8 cellular contexts compared by ENCODE assay signal in genomic region chr1:99766378-99766800, GRCh38. TPM values are rescaled to one million over a fixed set of nuclear protein-coding genes. Genes with fewer than 3 reads are reported as not detected.
A peak's percentile ranks its signal among the peaks of the same experiment; 100 is the strongest.
DNase-seq lines count a peak whose midpoint lies in the region; ATAC-seq, FAIRE-seq and TF ChIP-seq lines count a peak whose summit lies in the region.

Gene FRRS1 (minus strand): TSS chr1:99766635. CDS start chr1:99748768, 17,867 bp downstream.

- TF ChIP-seq CTCF in WI38 (IDR thresholded peaks at IDR 0.05; ENCODE audit: low read depth, low read length) (no peak), endothelial cell of umbilical vein (IDR thresholded peaks at IDR 0.05; ENCODE audit: extremely low read depth in 1 of 2, insufficient read depth in 1 of 2, low read depth in 1 of 2, low read length in 2 of 2) (no peak)

- H3K4me2 ChIP-seq in endothelial cell of umbilical vein (ENCODE audit: insufficient read depth, low read length) (peak within 1 kb of the TSS; percentile 97), mesendoderm (ENCODE audit: low read length) (peak within 1 kb of the TSS; percentile 99)

- H3K56ac ChIP-seq in mesendoderm (ENCODE audit: low read length) = peak within 1 kb of the TSS; percentile 98

- H3K9me1 ChIP-seq in endothelial cell of umbilical vein (replicated peaks; ENCODE audit: control insufficient read depth, extremely low read depth, insufficient read depth, low read length) = no peaks in the 10 kb centered on the region

- H3K79me2 ChIP-seq in endothelial cell of umbilical vein (ENCODE audit: control insufficient read depth, insufficient read depth, low read length) (no peaks in the 10 kb centered on the region), mesendoderm (ENCODE audit: control insufficient read depth, insufficient read depth, low read length) (no peaks in the 10 kb centered on the region)

- H3K27ac ChIP-seq in endothelial cell of umbilical vein (ENCODE audit: insufficient read depth, low read depth, low read length) (no peak within 1 kb of the TSS), mesendoderm (ENCODE audit: low read depth, low read length) (peak within 1 kb of the TSS; percentile 83), thymus (ENCODE audit: low read depth) (peak within 1 kb of the TSS; percentile 55)

- H2AFZ ChIP-seq in endothelial cell of umbilical vein (ENCODE audit: low read depth, low read length) = peak within 1 kb of the TSS; percentile 97

- H3K27me3 ChIP-seq in endothelial cell of umbilical vein (ENCODE audit: control insufficient read depth in 2 of 2, insufficient read depth in 2 of 2, low read length in 2 of 2) (peaks cover 0 to 8% of the 10 kb centered on the region in 2 experiments), mesendoderm (ENCODE audit: insufficient read depth, low read length, poor library complexity) (no peaks in the 10 kb centered on the region), thymus (ENCODE audit: control insufficient read depth, insufficient read depth) (no peaks in the 10 kb centered on the region)

- peak within 1 kb of the TSS; percentile 47 for H4K5ac ChIP-seq in mesendoderm (ENCODE audit: low read length)

- POLR2A ChIA-PET in endothelial cell of umbilical vein (lab: Charles Lee) = interaction anchor here (0.5 kb wide), 1 partner anchor 85 kb away, joined by 4 read pairs; no protein-coding TSS in a partner anchor

- CTCF ChIA-PET in endothelial cell of umbilical vein (lab: Charles Lee) = interaction anchor here (1.1 to 1.7 kb wide), 6 partner anchors 9 to 973 kb away, joined by 3 to 7 read pairs (median 5); no protein-coding TSS in a partner anchor

- H4K8ac ChIP-seq in mesendoderm (ENCODE audit: low read depth, low read length) = no peak within 1 kb of the TSS

- ATAC-seq in GM19023 (IDR thresholded peaks at IDR 0.05; ENCODE audit: unreplicated experiment) (peak; percentile 94), HG03103 (IDR thresholded peaks at IDR 0.05; ENCODE audit: low read depth, unreplicated experiment) (peak; percentile 87)

- peak; percentile 66 for FAIRE-seq in endothelial cell of umbilical vein (lab: Jason Lieb, UNC)

- dilution Hi-C loops in endothelial cell of umbilical vein (cut with MboI; ENCODE audit: extremely low pct_ligation_motif_present, low sequenced_read_pairs) = no loop called here

- peak; percentile 81 for DNase-seq in CMK (ENCODE audit: low read depth)
- DNase-seq in NCI-H2196 (lab: John Stamatoyannopoulos, UW; ENCODE audit: unreplicated experiment) = peak; percentile 41
- peak; percentile 60 for DNase-seq in endothelial cell of umbilical vein (ENCODE audit: low read depth, low spot score)
- peak; percentile 91 for DNase-seq in mesendoderm

- no peak for TF ChIP-seq POLR2A in endothelial cell of umbilical vein (IDR thresholded peaks at IDR 0.05; ENCODE audit: low read depth, low read length)

- peaks cover 4% of the 10 kb centered on the region for H3K4me1 ChIP-seq in endothelial cell of umbilical vein (ENCODE audit: control insufficient read depth, extremely low read depth, insufficient read depth, low read length)
- peaks cover 6% of the 10 kb centered on the region for H3K4me1 ChIP-seq in mesendoderm (ENCODE audit: control insufficient read depth, low read depth, low read length)
- no peaks in the 10 kb centered on the region for H3K4me1 ChIP-seq in thymus (ENCODE audit: control insufficient read depth, insufficient read depth, low read length)

- H2BK120ac ChIP-seq in mesendoderm (ENCODE audit: low read depth, low read length) = no peak within 1 kb of the TSS

- H2AK5ac ChIP-seq in mesendoderm (ENCODE audit: low read length) = no peak within 1 kb of the TSS

- H3K4ac ChIP-seq in mesendoderm (ENCODE audit: low read depth, low read length) = no peak within 1 kb of the TSS

- intact Hi-C loops in endothelial cell of umbilical vein (cut with micrococcal nuclease) = no loop called here

- H3K9ac ChIP-seq in endothelial cell of umbilical vein (replicated peaks; ENCODE audit: extremely low read depth, insufficient read depth, low read length) = peak within 1 kb of the TSS; percentile 79
- peak within 1 kb of the TSS; percentile 92 for H3K9ac ChIP-seq in mesendoderm (ENCODE audit: low read length)

- H3K79me1 ChIP-seq in mesendoderm (ENCODE audit: low read length) = no peaks in the 10 kb centered on the region

- no CpG with 5 or more reads among the region's 10 CpGs for WGBS in mesendoderm (ENCODE audit: extremely low coverage, insufficient coverage, low lambda C conversion rate)
- 1% methylated on average over 10 of the region's 10 CpGs for WGBS in thymus

- no peak within 1 kb of the TSS for H2BK15ac ChIP-seq in mesendoderm (replicated peaks; ENCODE audit: low read depth)

- H3K18ac ChIP-seq in mesendoderm (ENCODE audit: low read length) = peak within 1 kb of the TSS; percentile 39

- H2BK5ac ChIP-seq in mesendoderm (ENCODE audit: low read length) = peak within 1 kb of the TSS; percentile 74

- H3K4me3 ChIP-seq in WI38 (ENCODE audit: low read depth, low read length) = peak within 1 kb of the TSS; percentile 52
- peak within 1 kb of the TSS; percentile 41 to 87 (median 59) for H3K4me3 ChIP-seq in endothelial cell of umbilical vein (replicated peaks in 1 of 3; ENCODE audit: insufficient read depth in 1 of 3, low read depth in 1 of 3, low read length in 3 of 3)
- H3K4me3 ChIP-seq in mesendoderm (ENCODE audit: low read length) = peak within 1 kb of the TSS; percentile 92
- peak within 1 kb of the TSS; percentile 54 for H3K4me3 ChIP-seq in thymus (ENCODE audit: low read length)

- BruUV-seq in endothelial cell of umbilical vein (replicated peaks; lab: Mats Ljungman, UMichigan) = no TSS peak

- no peaks in the 10 kb centered on the region for H4K20me1 ChIP-seq in endothelial cell of umbilical vein (replicated peaks; ENCODE audit: control insufficient read depth, extremely low read depth, insufficient read depth, low read length)

- H3K9me3 ChIP-seq in endothelial cell of umbilical vein (replicated peaks; ENCODE audit: control insufficient read depth, insufficient read depth, low read length) (no peaks in the 10 kb centered on the region), thymus (ENCODE audit: control insufficient read depth) (no peaks in the 10 kb centered on the region)

- H3K23ac ChIP-seq in mesendoderm (ENCODE audit: low read length) = no peak within 1 kb of the TSS

- H3K36me3 ChIP-seq in endothelial cell of umbilical vein (ENCODE audit: control insufficient read depth in 2 of 2, extremely low read depth in 1 of 2, insufficient read depth in 2 of 2, low read length in 2 of 2) (no peaks in the 10 kb centered on the region), mesendoderm (ENCODE audit: control insufficient read depth, insufficient read depth, low read length) (no peaks in the 10 kb centered on the region), thymus (ENCODE audit: control insufficient read depth, insufficient read depth) (no peaks in the 10 kb centered on the region)

TF ChIP-seq in endothelial cell of umbilical vein, 7 proteins besides CTCF, POLR2A, EP300 and RAD21:
- TF ChIP-seq EZH2 (IDR thresholded peaks at IDR 0.05; ENCODE audit: borderline replicate concordance, low read depth, low read length, severe bottlenecking) (no peak), GATA2 (IDR thresholded peaks at IDR 0.05; ENCODE audit: insufficient read depth, insufficient read length, low read depth, low read length) (no peak), JUN (IDR thresholded peaks at IDR 0.05; ENCODE audit: borderline replicate concordance, insufficient read depth, insufficient read length, low read depth) (no peak), MYC (IDR thresholded peaks at IDR 0.05; ENCODE audit: low read depth, low read length) (no peak), MAX (IDR thresholded peaks at IDR 0.05; ENCODE audit: insufficient read depth, insufficient read length) (no peak), POLR2AphosphoS5 (IDR thresholded peaks at IDR 0.05; ENCODE audit: insufficient read depth, low read depth, low read length) (no peak), FOS (IDR thresholded peaks at IDR 0.05; ENCODE audit: borderline replicate concordance, insufficient read depth, low read length) (no peak)

RNA-seq across cellular contexts. Expression of gene FRRS1, which starts in this region (rescaled TPM):
- total RNA-seq in endothelial cell of umbilical vein = 3.1 and 4.8 TPM in 2 replicates
- polyA plus RNA-seq in endothelial cell of umbilical vein (1.1 TPM in 2 replicates), thymus (0.87 TPM)
- 0.70 and 5.1 TPM in 2 replicates for polyA plus RNA-seq in endothelial cell of umbilical vein (2011; cell fraction: cytosol; rRNA removed)
- 0.83 and 0.91 TPM in 2 replicates for polyA plus RNA-seq in endothelial cell of umbilical vein (2011; cell fraction: nucleus; rRNA removed)
- 0.67 and 0.92 TPM in 2 replicates for polyA plus RNA-seq in endothelial cell of umbilical vein (2012)
- polyA minus RNA-seq in endothelial cell of umbilical vein = 6.8 and 9.5 TPM in 2 replicates
- 5.1 TPM for polyA minus RNA-seq in endothelial cell of umbilical vein (2011; cell fraction: cytosol; rRNA and poly(A)+ RNA removed)
- 1.5 and 2.1 TPM in 2 replicates for polyA minus RNA-seq in endothelial cell of umbilical vein (2011; cell fraction: nucleus; rRNA and poly(A)+ RNA removed)
- polyA plus RNA-seq in mesendoderm (2013, experiment 1 of 2) = 3.3 TPM
- polyA plus RNA-seq in mesendoderm (2013, experiment 2 of 2) = 3.0 TPM

Comparison
In these comparisons a context has a peak if more than half of its experiments do, and no peak if none do; other contexts are left out.
1. DNase-seq: peak in every context shown above with its lines; median percentile 91 in mesendoderm; 81 in CMK; 60 in endothelial cell of umbilical vein; 41 in NCI-H2196.